8 cellular contexts compared by ENCODE assay signal in genomic region chr1:48109390-48110009, GRCh38.
DNase-seq lines count a peak whose midpoint lies in the region; ATAC-seq and TF ChIP-seq lines count a peak whose summit lies in the region.

No MANE protein-coding gene starts in this region.

- CTCF ChIA-PET in A673 (lab: Charles Lee), result interaction anchor here (0.7 to 1.0 kb wide), 3 partner anchors 16 to 421 kb away, joined by 3 to 10 read pairs (median 4); no protein-coding TSS in a partner anchor

- TF ChIP-seq CTCF in A673 (conservative IDR thresholded peaks at IDR 0.05; ENCODE audit: low read depth, low read length) (peak; percentile 79), GM12864 (IDR thresholded peaks at IDR 0.05; ENCODE audit: low read depth, low read length, missing control alignments) (peak; percentile 80)

- POLR2A ChIA-PET in A673 (lab: Charles Lee; ENCODE audit: low non-redundant PET), result no interaction called here

- intact Hi-C loops in A673 (cut with micrococcal nuclease; ENCODE audit: unreplicated experiment), result loop anchor here (1.0 to 5.0 kb wide), 2 partner anchors 93 to 388 kb away; no protein-coding TSS in a partner anchor

- H3K4me3 ChIP-seq in A673 (ENCODE audit: low read depth, low read length, poor library complexity, severe bottlenecking) (no peak overlapping the region), GM12864 (ENCODE audit: low read depth, low read length) (no peak overlapping the region)

- H3K4me1 ChIP-seq in A673 (ENCODE audit: insufficient read depth, low read length, poor library complexity, severe bottlenecking), result no peaks in the 10 kb centered on the region

- no peak for ATAC-seq in HG03457 (IDR thresholded peaks at IDR 0.05; ENCODE audit: unreplicated experiment)

- DNase-seq in A673 (ENCODE audit: low spot score) (peak; percentile 42), GM12864 (ENCODE audit: low read depth) (no peak), NCI-H1105 treated with DMSO at 0.1 percent for 48 hours (lab: John Stamatoyannopoulos, UW) (peak; percentile 67), SW480 (ENCODE audit: low spot score) (peak; percentile 50), glomerular endothelial cell (ENCODE audit: extremely low read depth, low read depth, low spot score) (peak; percentile 47), renal cortical epithelial cell (ENCODE audit: low read depth) (peak; percentile 72)
- no peak for DNase-seq in activated CD4-positive, alpha-beta T cell treated with anti-CD3 and anti-CD28 coated beads for 1 hour

- peaks cover 20% of the 10 kb centered on the region for H3K27me3 ChIP-seq in A673 (replicated peaks; ENCODE audit: insufficient read depth, low read depth, low read length, poor library complexity)

- no TSS peak for BruUV-seq in A673 (replicated peaks; lab: Mats Ljungman, UMichigan)

- H3K9me3 ChIP-seq in A673 (ENCODE audit: low read depth, low read length, poor library complexity, severe bottlenecking), result no peaks in the 10 kb centered on the region

- H3K27ac ChIP-seq in A673 (ENCODE audit: low read depth, low read length, poor library complexity, severe bottlenecking), result no peak overlapping the region

- no peaks in the 10 kb centered on the region for H3K36me3 ChIP-seq in A673 (ENCODE audit: insufficient read depth, low read length, poor library complexity, severe bottlenecking)

Comparison
In these comparisons a context has a peak if more than half of its experiments do, and no peak if none do; other contexts are left out.
1. DNase-seq: peak in A673 (single experiment), NCI-H1105 treated with DMSO at 0.1 percent for 48 hours (single experiment), SW480 (single experiment), glomerular endothelial cell (single experiment) and renal cortical epithelial cell (single experiment); none in GM12864 (single experiment) and activated CD4-positive, alpha-beta T cell treated with anti-CD3 and anti-CD28 coated beads for 1 hour (single experiment).